8 cellular contexts compared by ENCODE assay signal in the genomic region with DNA sequence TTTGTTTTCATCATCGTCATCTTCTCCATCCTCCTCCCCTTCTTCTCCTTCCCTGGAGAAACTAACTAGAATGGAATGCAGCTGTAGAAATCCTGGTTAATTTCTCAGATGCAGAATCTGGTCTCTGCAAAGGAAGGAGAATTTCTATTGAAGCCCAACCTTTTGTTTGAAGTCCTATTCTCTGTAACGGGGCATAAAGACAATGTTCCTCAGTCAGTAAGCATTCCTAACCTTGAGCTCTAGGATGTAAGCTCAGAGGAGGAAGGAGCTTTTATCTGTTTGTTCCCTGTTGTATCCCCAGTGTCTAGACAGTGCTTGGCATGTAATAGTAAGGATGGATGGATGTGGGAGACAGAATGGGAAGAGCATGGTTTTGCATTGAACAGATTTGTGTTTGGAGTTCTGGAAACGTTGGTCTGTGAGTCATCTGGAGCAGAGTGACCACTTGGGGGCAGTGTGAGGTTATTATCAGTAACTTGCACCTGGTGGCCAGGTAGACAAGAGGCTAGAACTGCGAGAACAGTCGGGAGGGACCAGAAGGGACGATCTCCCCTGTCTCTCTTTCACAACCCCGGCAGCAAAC.
DNase-seq lines count a peak whose midpoint lies in the region; ATAC-seq, FAIRE-seq and TF ChIP-seq lines count a peak whose summit lies in the region.

No MANE protein-coding gene starts in this region.

- FAIRE-seq in astrocyte (lab: Jason Lieb, UNC): peak; percentile 68

- no peaks in the 10 kb centered on the region for H3K79me2 ChIP-seq in astrocyte (ENCODE audit: insufficient read depth, low read length)

- peak; percentile 4 for DNase-seq in activated T-cell treated with anti-CD3 and anti-CD28 coated beads for 1 hour (ENCODE audit: low read depth)
- no peak for DNase-seq in activated T-cell treated with anti-CD3 and anti-CD28 coated beads, Interleukin-2, amount 50 U/mL, for 4 hours
- peak; percentile 66 for DNase-seq in NCI-H2107 (lab: John Stamatoyannopoulos, UW)
- peak; percentile 72 for DNase-seq in astrocyte (ENCODE audit: low read depth)
- DNase-seq in putamen (ENCODE audit: low spot score): no peak

- H3K4me1 Mint-ChIP-seq in activated T-cell treated with anti-CD3 and anti-CD28 coated beads, Interleukin-2, amount 50 U/mL, for 4 hours (ENCODE audit: low read depth): no peaks in the 10 kb centered on the region
- peaks cover 35% of the 10 kb centered on the region for H3K4me1 Mint-ChIP-seq in astrocyte (ENCODE audit: low read depth, unreplicated experiment)

- no peak for ATAC-seq in activated T-cell treated with anti-CD3 and anti-CD28 coated beads, Interleukin-2, amount 50 U/mL, for 4 hours
- no peak for ATAC-seq in GM18858 (IDR thresholded peaks at IDR 0.05; ENCODE audit: unreplicated experiment)
- ATAC-seq in GM18519 (IDR thresholded peaks at IDR 0.05; ENCODE audit: low FRiP score, unreplicated experiment): no peak

- H3K27ac Mint-ChIP-seq in astrocyte (ENCODE audit: unreplicated experiment): peak overlapping the region; percentile 28

- peak overlapping the region; percentile 8 for H3K4me3 ChIP-seq in astrocyte (ENCODE audit: insufficient read depth, low read depth, low read length)
- H3K4me3 ChIP-seq in liver (ENCODE audit: low read depth in 1 of 3, low read length in 3 of 3): no peak overlapping the region

- peak; percentile 68 to 81 for TF ChIP-seq RAD21 in liver (IDR thresholded peaks at IDR 0.05)

- no peak overlapping the region for H2AFZ ChIP-seq in astrocyte (ENCODE audit: low read depth, low read length)

- 35% methylated on average over 7 of the region's 7 CpGs for WGBS in liver

- H3K4me3 Mint-ChIP-seq in activated T-cell treated with anti-CD3 and anti-CD28 coated beads, Interleukin-2, amount 50 U/mL, for 4 hours: no peak overlapping the region
- H3K4me3 Mint-ChIP-seq in astrocyte (ENCODE audit: unreplicated experiment): no peak overlapping the region

- H3K4me1 ChIP-seq in astrocyte (ENCODE audit: insufficient read depth, low read length) (peaks cover 40% of the 10 kb centered on the region), liver (ENCODE audit: control insufficient read depth in 4 of 4, insufficient read depth in 4 of 4, low read length in 3 of 4) (no peaks in the 10 kb centered on the region)

- H3K4me2 ChIP-seq in astrocyte (ENCODE audit: low read length): peak overlapping the region; percentile 70

- H3K9me3 Mint-ChIP-seq in activated T-cell treated with anti-CD3 and anti-CD28 coated beads, Interleukin-2, amount 50 U/mL, for 4 hours: no peaks in the 10 kb centered on the region
- no peaks in the 10 kb centered on the region for H3K9me3 Mint-ChIP-seq in astrocyte (ENCODE audit: unreplicated experiment)

- no peaks in the 10 kb centered on the region for H4K20me1 ChIP-seq in astrocyte (ENCODE audit: insufficient read depth, low read length)

- H3K36me3 ChIP-seq in astrocyte (ENCODE audit: insufficient read depth, low read length) (no peaks in the 10 kb centered on the region), liver (ENCODE audit: control insufficient read depth in 4 of 4, insufficient read depth in 3 of 4, low read depth in 1 of 4, low read length in 3 of 4) (no peaks in the 10 kb centered on the region)

- H3K9me3 ChIP-seq in astrocyte (ENCODE audit: insufficient read depth, low read depth, low read length) (no peaks in the 10 kb centered on the region), liver (ENCODE audit: control insufficient read depth in 4 of 4, low read length in 3 of 4) (no peaks in the 10 kb centered on the region)

- no peaks in the 10 kb centered on the region for H3K27me3 ChIP-seq in astrocyte (ENCODE audit: insufficient read depth, low read length)
- no peaks in the 10 kb centered on the region for H3K27me3 ChIP-seq in liver (ENCODE audit: control insufficient read depth in 4 of 4, insufficient read depth in 4 of 4, low read length in 3 of 4)

- TF ChIP-seq CTCF in astrocyte (IDR thresholded peaks at IDR 0.05; ENCODE audit: insufficient read depth, low read depth, low read length) (peak; percentile 46), liver (IDR thresholded peaks at IDR 0.05; ENCODE audit: low read depth, low read length, missing input control) (peak; percentile 54)

- H3K27me3 Mint-ChIP-seq in activated T-cell treated with anti-CD3 and anti-CD28 coated beads, Interleukin-2, amount 50 U/mL, for 4 hours (ENCODE audit: low read depth): no peaks in the 10 kb centered on the region
- no peaks in the 10 kb centered on the region for H3K27me3 Mint-ChIP-seq in astrocyte (ENCODE audit: low read depth, unreplicated experiment)

- H3K27ac ChIP-seq in astrocyte (ENCODE audit: low read depth, low read length) (peak overlapping the region; percentile 77), liver (ENCODE audit: low read depth in 1 of 2, low read length in 2 of 2) (no peak overlapping the region)

- H3K9ac ChIP-seq in astrocyte (ENCODE audit: low read length): peak overlapping the region; percentile 46
- H3K9ac ChIP-seq in liver (ENCODE audit: low read depth in 1 of 2, low read length in 2 of 2): no peak overlapping the region

- H3K36me3 Mint-ChIP-seq in activated T-cell treated with anti-CD3 and anti-CD28 coated beads, Interleukin-2, amount 50 U/mL, for 4 hours (ENCODE audit: insufficient read depth): peaks cover 5% of the 10 kb centered on the region
- peaks cover 3% of the 10 kb centered on the region for H3K36me3 Mint-ChIP-seq in astrocyte (ENCODE audit: low read depth, unreplicated experiment)

TF ChIP-seq in liver, 16 proteins besides CTCF, POLR2A, EP300 and RAD21:
- no peak for TF ChIP-seq NR2F2 (IDR thresholded peaks at IDR 0.05)
- no peak for TF ChIP-seq GABPA (IDR thresholded peaks at IDR 0.05 in 1 of 2, conservative IDR thresholded peaks at IDR 0.05 in 1 of 2)
- TF ChIP-seq FOXA1 (IDR thresholded peaks at IDR 0.05): no peak
- TF ChIP-seq JUND (IDR thresholded peaks at IDR 0.05): peak in 1 of 2 donors; percentile 19

Comparison
In these comparisons a context has a peak if more than half of its experiments do, and no peak if none do; other contexts are left out.
1. DNase-seq: peak in activated T-cell treated with anti-CD3 and anti-CD28 coated beads for 1 hour (single experiment), NCI-H2107 (single experiment) and astrocyte (single experiment); none in activated T-cell treated with anti-CD3 and anti-CD28 coated beads, Interleukin-2, amount 50 U/mL, for 4 hours (single experiment) and putamen (single experiment).